23 cellular contexts compared by ENCODE assay signal in genomic region chr1:15748690-15749398, GRCh38. TPM values are rescaled to one million over a fixed set of nuclear protein-coding genes. Genes with fewer than 3 reads are reported as not detected.
DNase-seq lines count a peak whose midpoint lies in the region; ATAC-seq, FAIRE-seq and TF ChIP-seq lines count a peak whose summit lies in the region.
"Had no signal": no experiment of that assay in that cellular context is flagged by ENCODE, and none has a peak within 500 bp of the region (broad histone marks: within the 10 kb centered on the region; RNA-seq: fewer than 3 reads in every experiment).

No MANE protein-coding gene starts in this region.

- intact Hi-C loops in left ventricle myocardium inferior (cut with micrococcal nuclease) (no loop called here), Right ventricle myocardium superior (cut with DNase I) (no loop called here), K562 (cut with micrococcal nuclease) (no loop called here), aorta (cut with DNase I) (loop anchor here in 1 of 2 donors (5.0 kb wide), 1 partner anchor 38 kb away; no protein-coding TSS in a partner anchor)

- CTCF ChIA-PET in K562 (lab: Yijun Ruan, JAX; ENCODE audit: low intra/inter-chr PET ratio), result no interaction called here

- ATAC-seq in Right ventricle myocardium superior (ENCODE audit: poor library complexity), result no peak
- ATAC-seq in K562, result no peak
- ATAC-seq in aorta (ENCODE audit: low FRiP score), result no peak

- BruUV-seq in K562 (replicated peaks; lab: Mats Ljungman, UMichigan), result no TSS peak

- no peak overlapping the region for H3K4me2 ChIP-seq in K562 (ENCODE audit: insufficient read depth, low read length)
- H3K4me2 ChIP-seq in osteoblast (ENCODE audit: insufficient read depth, low read length), result no peak overlapping the region
- H3K4me2 ChIP-seq: KMS-11 had no signal

- H2AFZ ChIP-seq in K562 (ENCODE audit: low read depth, low read length), result no peak overlapping the region
- peak overlapping the region; percentile 81 for H2AFZ ChIP-seq in osteoblast (ENCODE audit: low read length)

- H3K27me3 ChIP-seq in left ventricle myocardium inferior (ENCODE audit: low read depth) (no peaks in the 10 kb centered on the region), K562 (ENCODE audit: control insufficient read depth in 2 of 2, insufficient read depth in 2 of 2, low read length in 2 of 2) (peaks cover 7 to 29% of the 10 kb centered on the region in 2 experiments; a peak in 3 of 5 replicates), osteoblast (ENCODE audit: insufficient read depth, low read length) (no peaks in the 10 kb centered on the region), aorta (ENCODE audit: control insufficient read depth in 1 of 2, insufficient read depth in 2 of 2, low read length in 1 of 2) (no peaks in the 10 kb centered on the region)

- H3K4me3 ChIP-seq in left ventricle myocardium inferior (no peak overlapping the region), K562 (no peak overlapping the region), osteoblast (ENCODE audit: insufficient read depth, low read length) (no peak overlapping the region), aorta (ENCODE audit: low read length in 2 of 2) (no peak overlapping the region)

- H3K9me3 ChIP-seq in left ventricle myocardium inferior (replicated peaks), result no peaks in the 10 kb centered on the region
- H3K9me3 ChIP-seq in K562 (replicated peaks; ENCODE audit: control insufficient read depth, insufficient read depth, low read depth, low read length), result no peaks in the 10 kb centered on the region
- H3K9me3 ChIP-seq in osteoblast (ENCODE audit: low read depth, low read length), result no peaks in the 10 kb centered on the region
- no peaks in the 10 kb centered on the region for H3K9me3 ChIP-seq in aorta (ENCODE audit: control insufficient read depth, low read length)
- H3K9me3 ChIP-seq: Caco-2 had no signal

- peak overlapping the region in 1 of 2 experiments; percentile 49; a peak in 1 of 4 replicates for H3K9ac ChIP-seq in K562 (ENCODE audit: insufficient read depth in 1 of 2, low read depth in 2 of 2, low read length in 2 of 2)
- H3K9ac ChIP-seq: KMS-11 had no signal

- H3K4me1 ChIP-seq in left ventricle myocardium inferior, result peaks cover 4% of the 10 kb centered on the region
- peaks cover 0 to 21% of the 10 kb centered on the region in 2 experiments; a peak in 2 of 5 replicates for H3K4me1 ChIP-seq in K562 (replicated peaks in 1 of 2; ENCODE audit: control insufficient read depth in 2 of 2, insufficient read depth in 2 of 2, low read length in 2 of 2)
- peaks cover 11% of the 10 kb centered on the region for H3K4me1 ChIP-seq in osteoblast (ENCODE audit: insufficient read depth, low read length)
- no peaks in the 10 kb centered on the region for H3K4me1 ChIP-seq in aorta (ENCODE audit: control insufficient read depth in 1 of 2, insufficient read depth in 2 of 2, low read length in 2 of 2)

- TF ChIP-seq RAD21 in K562 (CRISPR knock-in tag; conservative IDR thresholded peaks at IDR 0.05 in 1 of 2, IDR thresholded peaks at IDR 0.05 in 1 of 2), result no peak

- no peak for FAIRE-seq in K562 (lab: Jason Lieb, UNC)
- FAIRE-seq: A204.1, GM12891, RCC 7860 had no signal

- in situ Hi-C loops in K562 (cut with MboI), result no loop called here

- H3K9me1 ChIP-seq in K562 (ENCODE audit: control insufficient read depth, insufficient read depth, low read length), result no peaks in the 10 kb centered on the region

- TF ChIP-seq CTCF in left ventricle myocardium inferior (IDR thresholded peaks at IDR 0.05; ENCODE audit: borderline replicate concordance) (no peak), K562 (IDR thresholded peaks at IDR 0.05 in 2 of 3, conservative IDR thresholded peaks at IDR 0.05 in 1 of 3; ENCODE audit: insufficient read depth in 2 of 3, low read depth in 1 of 3, low read length in 3 of 3) (no peak), osteoblast (IDR thresholded peaks at IDR 0.05; ENCODE audit: extremely low read depth, low read depth, low read length) (no peak)

- H4K20me1 ChIP-seq in K562 (replicated peaks; ENCODE audit: control insufficient read depth, insufficient read depth, low read length) (0 out of 2 replicates have a peak, but pooled peaks cover 4% of the 10 kb centered on the region), osteoblast (ENCODE audit: insufficient read depth, low read length) (no peaks in the 10 kb centered on the region)

- no peaks in the 10 kb centered on the region for H3K36me3 ChIP-seq in left ventricle myocardium inferior
- H3K36me3 ChIP-seq in K562 (ENCODE audit: control insufficient read depth, insufficient read depth, low read length), result no peaks in the 10 kb centered on the region
- H3K36me3 ChIP-seq in osteoblast (ENCODE audit: insufficient read depth, low read length), result no peaks in the 10 kb centered on the region
- H3K36me3 ChIP-seq in aorta (ENCODE audit: control insufficient read depth in 1 of 2, insufficient read depth in 2 of 2, low read length in 1 of 2), result no peaks in the 10 kb centered on the region

- TF ChIP-seq POLR2A in K562 (conservative IDR thresholded peaks at IDR 0.05), result no peak

- POLR2A ChIA-PET in K562 (lab: Yijun Ruan, JAX), result interaction anchor here (0.6 to 1.9 kb wide), 2 partner anchors 11 to 375 kb away, joined by 3 to 8 read pairs; no protein-coding TSS in a partner anchor

- H3K79me2 ChIP-seq in K562 (ENCODE audit: control insufficient read depth, insufficient read depth, low read length) (no peaks in the 10 kb centered on the region), osteoblast (ENCODE audit: insufficient read depth, low read length) (no peaks in the 10 kb centered on the region)

- H3K27ac ChIP-seq in left ventricle myocardium inferior (replicated peaks), result peak overlapping the region; percentile 27
- no peak overlapping the region for H3K27ac ChIP-seq in K562 (ENCODE audit: extremely low read depth, low read depth, low read length)
- no peak overlapping the region for H3K27ac ChIP-seq in osteoblast (ENCODE audit: low read depth, low read length)
- H3K27ac ChIP-seq in aorta (ENCODE audit: low read depth in 1 of 2, low read length in 2 of 2), result peak overlapping the region; percentile 83 to 84
- H3K27ac ChIP-seq: HL-60, KMS-11 had no signal

- 14% methylated on average over 10 of the region's 10 CpGs for WGBS in K562 (ENCODE audit: insufficient coverage, low coverage, missing lambda C conversion rate)
- 16 to 18% methylated on average over 10 of the region's 10 CpGs for WGBS in aorta, 2 donors

- TF ChIP-seq EP300 in K562 (IDR thresholded peaks at IDR 0.05; ENCODE audit: low read length), result no peak

- DNase-seq in left ventricle myocardium inferior (no peak), Right ventricle myocardium superior (no peak), K562 (ENCODE audit: extremely low read depth in 1 of 4, low spot score in 3 of 4) (no peak), osteoblast (ENCODE audit: insufficient read length, low spot score, missing footprints) (no peak), aorta (no peak), DMS153 treated with DMSO at 0.1 percent for 48 hours (lab: John Stamatoyannopoulos, UW; ENCODE audit: unreplicated experiment) (no peak), HT-29 (ENCODE audit: low spot score) (no peak)
- no peak for DNase-seq in activated CD4-positive, CD25-positive, alpha-beta regulatory T cell treated with anti-CD3 and anti-CD28 coated beads, Interleukin-2, amount 50 U/mL, for 72 hours
- DNase-seq: Caco-2, HCEC 1CT, NCI-H1105 treated with DMSO at 0.1 percent for 48 hours, NCI-H1930, NCI-H2171, NCI-H446 treated with DMSO at 0.1 percent for 48 hours, NCI-H748 treated with DMSO at 0.1 percent for 48 hours had no signal

RNA-seq across cellular contexts. Expression of gene TMEM82, which starts 6.5 kb away (rescaled TPM):
- total RNA-seq in left ventricle myocardium inferior (not detected), Right ventricle myocardium superior (not detected), K562 (2014; rRNA removed) (not detected in 2 replicates), K562 (2014; rRNA removed; fragmentation: Illumina TruSeq; extraction: Trizol) (not detected in 2 replicates), K562 (2015; rRNA removed; fragmentation: Illumina TruSeq; extraction: Trizol) (not detected in 2 replicates), K562 (2021) (not detected in 2 replicates), osteoblast (not detected in 2 replicates), aorta (not detected)
- not detected in 2 replicates for total RNA-seq in K562 (2011; cell fraction: chromatin; rRNA removed; ENCODE audit: low replicate concordance)
- not detected in 2 replicates for total RNA-seq in K562 (2011; cell fraction: nucleolus; rRNA removed)
- not detected in 2 replicates for total RNA-seq in K562 (2011; cell fraction: nucleoplasm; rRNA removed)
- polyA plus RNA-seq in K562 (2011; rRNA removed) (not detected in 2 replicates), K562 (2014; fragmentation: Illumina TruSeq; extraction: Trizol) (not detected in 2 replicates), K562 (2014; fragmentation: Nextera tagmentation; extraction: Ambion mirVana) (not detected), K562 (2014; rRNA removed) (not detected in 2 replicates), aorta (1 to 10 TPM in 1 of 2 donors, not detected in 1; 5.8 TPM)
- not detected in 2 replicates for polyA plus RNA-seq in K562 (2011; cell fraction: cytosol; rRNA removed)
- not detected in 2 replicates for polyA plus RNA-seq in K562 (2011; cell fraction: nucleus; rRNA removed)
- not detected in 2 replicates for polyA plus RNA-seq in K562 (2012)
- polyA minus RNA-seq in K562 (2011; rRNA and poly(A)+ RNA removed), result not detected in 2 replicates
- not detected in 2 replicates for polyA minus RNA-seq in K562 (2011; cell fraction: cytosol; rRNA and poly(A)+ RNA removed)
- not detected in 2 replicates for polyA minus RNA-seq in K562 (2011; cell fraction: nucleus; rRNA and poly(A)+ RNA removed)
- not detected in 2 replicates for total RNA-seq in HT-29 (2014; rRNA removed; shearing (Covaris generic))
- total RNA-seq: G401, SK-MEL-5 had no signal
- polyA plus RNA-seq: CD14-positive monocyte had no signal

RNA-seq across cellular contexts. Expression of gene FBLIM1, which starts 9.8 kb away (rescaled TPM):
- 89.1 TPM for total RNA-seq in left ventricle myocardium inferior
- 99.1 TPM for total RNA-seq in Right ventricle myocardium superior
- 0.16 TPM in 1 of 2 replicates, not detected in the other for total RNA-seq in K562 (2011; cell fraction: chromatin; rRNA removed; ENCODE audit: low replicate concordance)
- 0.50 TPM in 1 of 2 replicates, not detected in the other for total RNA-seq in K562 (2011; cell fraction: nucleolus; rRNA removed)
- total RNA-seq in K562 (2011; cell fraction: nucleoplasm; rRNA removed), result 0.31 TPM in 1 of 2 replicates, not detected in the other
- total RNA-seq in K562 (2014; rRNA removed), result 0.04 TPM in 1 of 2 replicates, not detected in the other
- total RNA-seq in K562 (2014; rRNA removed; fragmentation: Illumina TruSeq; extraction: Trizol), result not detected in 2 replicates
- total RNA-seq in K562 (2015; rRNA removed; fragmentation: Illumina TruSeq; extraction: Trizol), result not detected in 2 replicates
- total RNA-seq in K562 (2021), result 0.18 and 0.24 TPM in 2 replicates
- polyA plus RNA-seq in K562 (2011; rRNA removed), result 0.14 and 0.43 TPM in 2 replicates
- polyA plus RNA-seq in K562 (2011; cell fraction: cytosol; rRNA removed), result 0.09 and 0.63 TPM in 2 replicates
- 0.10 and 0.20 TPM in 2 replicates for polyA plus RNA-seq in K562 (2011; cell fraction: nucleus; rRNA removed)
- 0.04 and 0.48 TPM in 2 replicates for polyA plus RNA-seq in K562 (2012)
- polyA plus RNA-seq in K562 (2014; fragmentation: Illumina TruSeq; extraction: Trizol), result not detected in 2 replicates
- not detected for polyA plus RNA-seq in K562 (2014; fragmentation: Nextera tagmentation; extraction: Ambion mirVana)
- polyA plus RNA-seq in K562 (2014; rRNA removed), result not detected in 2 replicates
- polyA minus RNA-seq in K562 (2011; rRNA and poly(A)+ RNA removed), result 0.11 and 0.27 TPM in 2 replicates
- not detected in 2 replicates for polyA minus RNA-seq in K562 (2011; cell fraction: cytosol; rRNA and poly(A)+ RNA removed)
- polyA minus RNA-seq in K562 (2011; cell fraction: nucleus; rRNA and poly(A)+ RNA removed), result 0.56 TPM in 1 of 2 replicates, not detected in the other
- 108 and 121 TPM in 2 replicates for total RNA-seq in osteoblast
- total RNA-seq in aorta, result 100 to 1,000 TPM; 418 to 507 TPM
- polyA plus RNA-seq in aorta, result 100 to 1,000 TPM; 192 to 584 TPM
- total RNA-seq in HT-29 (2014; rRNA removed; shearing (Covaris generic)), result 18.0 and 20.9 TPM in 2 replicates
- polyA plus RNA-seq: CD14-positive monocyte had no signal

RNA-seq across cellular contexts. Expression of gene SLC25A34, which starts 12.8 kb away (rescaled TPM):
- 34.0 TPM for total RNA-seq in left ventricle myocardium inferior
- 54.3 TPM for total RNA-seq in Right ventricle myocardium superior
- total RNA-seq in K562 (2011; cell fraction: chromatin; rRNA removed; ENCODE audit: low replicate concordance), result 0.86 and 1.9 TPM in 2 replicates
- 1.1 and 1.8 TPM in 2 replicates for total RNA-seq in K562 (2011; cell fraction: nucleolus; rRNA removed)
- 1.1 and 1.6 TPM in 2 replicates for total RNA-seq in K562 (2011; cell fraction: nucleoplasm; rRNA removed)
- 0.41 and 0.78 TPM in 2 replicates for total RNA-seq in K562 (2014; rRNA removed)
- 0.06 and 0.11 TPM in 2 replicates for total RNA-seq in K562 (2014; rRNA removed; fragmentation: Illumina TruSeq; extraction: Trizol)
- 0.26 and 0.43 TPM in 2 replicates for total RNA-seq in K562 (2015; rRNA removed; fragmentation: Illumina TruSeq; extraction: Trizol)
- total RNA-seq in K562 (2021), result 0.13 and 0.16 TPM in 2 replicates
- 0.24 and 0.31 TPM in 2 replicates for polyA plus RNA-seq in K562 (2011; rRNA removed)
- polyA plus RNA-seq in K562 (2011; cell fraction: cytosol; rRNA removed), result 0.18 and 0.34 TPM in 2 replicates
- 0.94 and 1.9 TPM in 2 replicates for polyA plus RNA-seq in K562 (2011; cell fraction: nucleus; rRNA removed)
- polyA plus RNA-seq in K562 (2012), result 0.25 and 0.55 TPM in 2 replicates
- 0.16 and 0.21 TPM in 2 replicates for polyA plus RNA-seq in K562 (2014; fragmentation: Illumina TruSeq; extraction: Trizol)
- under 1 TPM; 0.01 to 0.03 TPM for polyA plus RNA-seq in K562 (2014; fragmentation: Nextera tagmentation; extraction: Ambion mirVana)
- polyA plus RNA-seq in K562 (2014; rRNA removed), result 0.22 and 0.57 TPM in 2 replicates
- polyA minus RNA-seq in K562 (2011; rRNA and poly(A)+ RNA removed), result 0.12 and 0.35 TPM in 2 replicates
- not detected in 2 replicates for polyA minus RNA-seq in K562 (2011; cell fraction: cytosol; rRNA and poly(A)+ RNA removed)
- 0.40 and 0.78 TPM in 2 replicates for polyA minus RNA-seq in K562 (2011; cell fraction: nucleus; rRNA and poly(A)+ RNA removed)
- 1.4 and 1.5 TPM in 2 replicates for total RNA-seq in osteoblast
- 1 to 10 TPM; 2.5 to 4.3 TPM for total RNA-seq in aorta
- 1 to 10 TPM; 5.6 to 9.8 TPM for polyA plus RNA-seq in aorta
- 0.23 TPM in 1 of 2 replicates, not detected in the other for total RNA-seq in HT-29 (2014; rRNA removed; shearing (Covaris generic))

RNA-seq across cellular contexts. Expression of gene UQCRHL, which starts 58.6 kb away (rescaled TPM):
- total RNA-seq in left ventricle myocardium inferior (6.0 TPM), Right ventricle myocardium superior (6.1 TPM), K562 (2014; rRNA removed) (40.7 and 76.9 TPM in 2 replicates), K562 (2014; rRNA removed; fragmentation: Illumina TruSeq; extraction: Trizol) (41.3 and 45.7 TPM in 2 replicates), K562 (2015; rRNA removed; fragmentation: Illumina TruSeq; extraction: Trizol) (19.4 and 21.8 TPM in 2 replicates), K562 (2021) (5.1 and 5.9 TPM in 2 replicates), osteoblast (1.1 and 1.5 TPM in 2 replicates), aorta (1 to 10 TPM; 1.2 to 1.3 TPM)
- total RNA-seq in K562 (2011; cell fraction: chromatin; rRNA removed; ENCODE audit: low replicate concordance), result 2.3 and 3.2 TPM in 2 replicates
- total RNA-seq in K562 (2011; cell fraction: nucleolus; rRNA removed), result 2.8 TPM in 2 replicates
- 4.1 and 4.2 TPM in 2 replicates for total RNA-seq in K562 (2011; cell fraction: nucleoplasm; rRNA removed)
- polyA plus RNA-seq in K562 (2011; rRNA removed) (26.3 and 27.6 TPM in 2 replicates), K562 (2014; fragmentation: Illumina TruSeq; extraction: Trizol) (17.6 and 18.9 TPM in 2 replicates), K562 (2014; fragmentation: Nextera tagmentation; extraction: Ambion mirVana) (10 to 100 TPM; 20.4 to 25.8 TPM), K562 (2014; rRNA removed) (13.2 and 27.2 TPM in 2 replicates), aorta (1 to 10 TPM; 1.3 to 4.6 TPM)
- 3.9 and 8.7 TPM in 2 replicates for polyA plus RNA-seq in K562 (2011; cell fraction: cytosol; rRNA removed)
- polyA plus RNA-seq in K562 (2011; cell fraction: nucleus; rRNA removed), result 2.2 and 6.0 TPM in 2 replicates
- polyA plus RNA-seq in K562 (2012), result 9.1 and 25.6 TPM in 2 replicates
- polyA minus RNA-seq in K562 (2011; rRNA and poly(A)+ RNA removed), result 6.5 and 7.8 TPM in 2 replicates
- 9.1 and 15.2 TPM in 2 replicates for polyA minus RNA-seq in K562 (2011; cell fraction: cytosol; rRNA and poly(A)+ RNA removed)
- 0.67 and 3.4 TPM in 2 replicates for polyA minus RNA-seq in K562 (2011; cell fraction: nucleus; rRNA and poly(A)+ RNA removed)
- 5.5 and 8.0 TPM in 2 replicates for total RNA-seq in HT-29 (2014; rRNA removed; shearing (Covaris generic))

Comparison
In these comparisons a context has a peak if more than half of its experiments do, and no peak if none do; other contexts are left out.
1. H3K27ac ChIP-seq: peak in left ventricle myocardium inferior (single experiment) and aorta (2 of 2); none in K562 (single experiment) and osteoblast (single experiment).
2. RNA of gene FBLIM1, which starts 9.8 kb away (total RNA-seq): 418 to 507 TPM in aorta, 108 to 121 TPM in osteoblast, 99.1 TPM in Right ventricle myocardium superior (single experiment), 89.1 TPM in left ventricle myocardium inferior (single experiment) and 18.0 to 20.9 TPM in HT-29; 0.04 to 0.50 TPM in K562; every median in the first group is over 10 times any median in the second.